Comparison of ENCODE assay signal across 23 cellular contexts in the genomic region with DNA sequence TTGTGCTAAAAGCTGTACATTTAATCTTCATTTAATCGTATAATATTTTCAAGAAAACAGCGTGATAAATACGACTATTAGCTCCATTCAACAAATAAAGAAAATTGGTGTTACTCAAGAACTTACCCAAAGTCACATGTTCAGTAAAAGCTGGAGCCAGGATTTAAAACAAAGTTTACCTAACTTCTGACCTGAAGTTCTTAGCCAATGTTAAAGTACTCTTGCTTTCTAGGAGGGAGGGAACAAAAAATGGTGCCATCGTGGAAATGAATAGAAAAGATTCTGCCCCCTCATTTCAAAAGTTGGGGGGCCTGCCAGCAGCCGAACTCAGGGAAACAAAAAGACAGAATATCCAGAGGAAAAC.
A peak's percentile ranks its signal among the peaks of the same experiment; 100 is the strongest.
DNase-seq lines count a peak whose midpoint lies in the region; ATAC-seq, FAIRE-seq and TF ChIP-seq lines count a peak whose summit lies in the region.
"Had no signal": no experiment of that assay in that cellular context is flagged by ENCODE, and none has a peak within 500 bp of the region (broad histone marks: within the 10 kb centered on the region; RNA-seq: fewer than 3 reads in every experiment).

No MANE protein-coding gene starts in this region.

- H2AK5ac ChIP-seq in IMR-90 (ENCODE audit: low read depth, low read length), result no peak overlapping the region

- H2BK20ac ChIP-seq in IMR-90 (ENCODE audit: low read depth, low read length), result peak overlapping the region; percentile 84

- H3K23ac ChIP-seq in IMR-90 (ENCODE audit: low read depth, low read length), result no peak overlapping the region

- no peak overlapping the region for H3K27ac Mint-ChIP-seq in chondrocyte (ENCODE audit: unreplicated experiment)
- H3K27ac Mint-ChIP-seq: CD4-positive, alpha-beta T cell; GM23338; H9; HFFc6 had no signal

- peak overlapping the region; percentile 71; the same call in 1 of the 2 replicates for H3K4ac ChIP-seq in IMR-90 (ENCODE audit: low read depth, low read length)

- H4K20me1 ChIP-seq in IMR-90 (ENCODE audit: insufficient read depth, low read length), result no peaks in the 10 kb centered on the region
- H4K20me1 ChIP-seq: BLaER1 treated with 17β-estradiol and CSF1 and Interleukin-3, amounts not matched to agents 10 nM and 100 nM had no signal

- CTCF ChIA-PET in A549 (lab: Yijun Ruan, JAX) (interaction anchor here (0.6 to 5.0 kb wide), 10 partner anchors 11 to 1127 kb away, joined by 3 to 84 read pairs (median 4); partner anchors contain the start of gene COL12A1), IMR-90 (lab: Yijun Ruan, JAX) (interaction anchor here (0.5 to 1.9 kb wide), 16 partner anchors 9 to 1135 kb away, joined by 3 to 11 read pairs (median 4); no protein-coding TSS in a partner anchor)

- POLR2A ChIA-PET in A549 (lab: Yijun Ruan, JAX) (no interaction called here), IMR-90 (lab: Charles Lee; ENCODE audit: unreplicated experiment) (interaction anchor here (0.5 to 1.5 kb wide), 2 partner anchors 20 to 186 kb away, joined by 3 to 4 read pairs; no protein-coding TSS in a partner anchor)

- H4K91ac ChIP-seq in IMR-90 (ENCODE audit: insufficient read depth, low read depth, low read length), result peak overlapping the region; percentile 8; the same call in 1 of the 2 replicates

- no peak overlapping the region for H3K56ac ChIP-seq in IMR-90 (ENCODE audit: extremely low read depth, insufficient read depth, low read length)

- H3K4me2 ChIP-seq in A549, result peak overlapping the region; percentile 38; the same call in 1 of the 3 replicates
- H3K4me2 ChIP-seq in IMR-90 (ENCODE audit: low read depth, low read length), result peak overlapping the region; percentile 66; the same call in 1 of the 2 replicates
- H3K4me2 ChIP-seq: GM23338 had no signal

- peak overlapping the region; percentile 84 for H2BK120ac ChIP-seq in IMR-90 (ENCODE audit: low read depth, low read length)

- peak overlapping the region; percentile 77; the same call in 1 of the 2 replicates for H4K5ac ChIP-seq in IMR-90 (ENCODE audit: low read depth, low read length)

- no peak overlapping the region for H3K4me3 ChIP-seq in A549
- no peak overlapping the region for H3K4me3 ChIP-seq in IMR-90 (ENCODE audit: insufficient read depth, low read depth, low read length)
- H3K4me3 ChIP-seq: BLaER1 treated with 17β-estradiol and CSF1 and Interleukin-3, amounts not matched to agents 10 nM and 100 nM; GM23338; K562; SJSA1 had no signal

- TF ChIP-seq POLR2A in A549 (IDR thresholded peaks at IDR 0.05; ENCODE audit: low read length), result no peak
- no peak for TF ChIP-seq POLR2A in IMR-90 (IDR thresholded peaks at IDR 0.05; ENCODE audit: low read depth, low read length)

- no TSS peak for BruUV-seq in IMR-90 (replicated peaks; lab: Mats Ljungman, UMichigan)

- H3K14ac ChIP-seq in IMR-90 (replicated peaks; ENCODE audit: low read depth, low read length), result no peak overlapping the region

- H3K27me3 Mint-ChIP-seq in chondrocyte (ENCODE audit: low read depth), result no peaks in the 10 kb centered on the region

- FAIRE-seq in A549 (lab: Jason Lieb, UNC), result no peak
- FAIRE-seq: D721Med, K562 had no signal

- H2AK9ac ChIP-seq in IMR-90 (replicated peaks; ENCODE audit: low read depth, low read length, poor library complexity), result no peak overlapping the region

- no peak overlapping the region for H3K9ac ChIP-seq in IMR-90 (ENCODE audit: low read depth, low read length)
- H3K9ac ChIP-seq: BLaER1 treated with 17β-estradiol and CSF1 and Interleukin-3, amounts not matched to agents 10 nM and 100 nM had no signal

- peak overlapping the region; percentile 83 for H3K18ac ChIP-seq in IMR-90 (ENCODE audit: low read depth, low read length)

- in situ Hi-C loops in IMR-90 (cut with MboI; ENCODE audit: low sequenced_read_pairs), result no loop called here

- no peak for ATAC-seq in A549
- no peak for ATAC-seq in IMR-90 (ENCODE audit: low read depth)
- ATAC-seq in sciatic nerve, result peak; percentile 62
- no peak for ATAC-seq in GM19328 (IDR thresholded peaks at IDR 0.05; ENCODE audit: unreplicated experiment)
- no peak for ATAC-seq in HG02610 (IDR thresholded peaks at IDR 0.05; ENCODE audit: unreplicated experiment)

- no peak for TF ChIP-seq EP300 in A549 (IDR thresholded peaks at IDR 0.05)

- H3K27ac ChIP-seq in A549, result no peak overlapping the region
- H3K27ac ChIP-seq in IMR-90 (ENCODE audit: insufficient read depth, low read length), result no peak overlapping the region
- H3K27ac ChIP-seq: BLaER1 treated with 17β-estradiol and CSF1 and Interleukin-3, amounts not matched to agents 10 nM and 100 nM; HL-60; SJSA1 had no signal

- no peaks in the 10 kb centered on the region for H3K4me1 ChIP-seq in A549
- H3K4me1 ChIP-seq in IMR-90 (ENCODE audit: control insufficient read depth, insufficient read depth, low read length), result peaks cover 4% of the 10 kb centered on the region
- H3K4me1 ChIP-seq: BLaER1 treated with 17β-estradiol and CSF1 and Interleukin-3, amounts not matched to agents 10 nM and 100 nM; SJSA1 had no signal

- peak overlapping the region in 1 of 2 experiments; percentile 3; a peak in 2 of 4 replicates for H4K8ac ChIP-seq in IMR-90 (ENCODE audit: low read depth in 2 of 2, low read length in 2 of 2)

- no peak overlapping the region for H2AFZ ChIP-seq in IMR-90 (replicated peaks; ENCODE audit: low read length, poor library complexity)
- H2AFZ ChIP-seq: GM23338 had no signal

- H3K36me3 ChIP-seq in IMR-90 (ENCODE audit: control insufficient read depth, insufficient read depth, low read length), result no peaks in the 10 kb centered on the region
- H3K36me3 ChIP-seq: BLaER1 treated with 17β-estradiol and CSF1 and Interleukin-3, amounts not matched to agents 10 nM and 100 nM; SJSA1 had no signal

- TF ChIP-seq RAD21 in A549 (conservative IDR thresholded peaks at IDR 0.05 in 1 of 2, IDR thresholded peaks at IDR 0.05 in 1 of 2), result no peak
- TF ChIP-seq RAD21 in IMR-90 (IDR thresholded peaks at IDR 0.05; ENCODE audit: low read length), result no peak

- no peak for DNase-seq in A549 (ENCODE audit: low read depth in 1 of 2, low spot score in 1 of 2)
- no peak for DNase-seq in IMR-90
- no peak for DNase-seq in chondrocyte (ENCODE audit: low spot score)
- no peak for DNase-seq in sciatic nerve (ENCODE audit: low spot score)
- no peak for DNase-seq in retina
- no peak for DNase-seq in NCI-H187 (lab: John Stamatoyannopoulos, UW)
- DNase-seq: 8988T; CD4-positive, alpha-beta T cell; H9; HFFc6; MV-4-11; NCI-H1436 treated with DMSO at 0.1 percent for 48 hours; NCI-H2107; NCI-H524 treated with DMSO at 0.1 percent for 48 hours; Right ventricle myocardium superior had no signal

- peaks cover 4% of the 10 kb centered on the region for H3K9me3 Mint-ChIP-seq in chondrocyte (ENCODE audit: low read depth)
- H3K9me3 Mint-ChIP-seq: CD4-positive, alpha-beta T cell; GM23338; H9; HFFc6 had no signal

- dilution Hi-C loops in IMR-90 (cut with HindIII; ENCODE audit: low sequenced_read_pairs, unreplicated experiment), result no loop called here

- H2BK15ac ChIP-seq in IMR-90 (ENCODE audit: low read depth, low read length), result peak overlapping the region; percentile 35; the same call in 1 of the 3 replicates

- H3K9me3 ChIP-seq in A549 (no peaks in the 10 kb centered on the region), IMR-90 (ENCODE audit: control insufficient read depth, insufficient read depth, low read length) (no peaks in the 10 kb centered on the region)
- H3K9me3 ChIP-seq: SJSA1 had no signal

- H2BK5ac ChIP-seq in IMR-90 (ENCODE audit: low read depth, low read length, poor library complexity, severe bottlenecking), result no peak overlapping the region

- intact Hi-C loops in IMR-90 (cut with micrococcal nuclease), result loop anchor here (2.0 kb wide), 2 partner anchors 79 to 1115 kb away; partner anchors contain the start of gene COL12A1
- intact Hi-C loops in sciatic nerve (cut with DNase I), result loop anchor here (5.0 kb wide), 1 partner anchor 1116 kb away; the partner anchor contains the start of gene COL12A1

- TF ChIP-seq CTCF in A549 (IDR thresholded peaks at IDR 0.05), result no peak
- no peak for TF ChIP-seq CTCF in IMR-90 (conservative IDR thresholded peaks at IDR 0.05; ENCODE audit: low read depth, low read length)
- peak; percentile 21 for TF ChIP-seq CTCF in chondrocyte (IDR thresholded peaks at IDR 0.05)

- H3K36me3 Mint-ChIP-seq in chondrocyte (ENCODE audit: low read depth), result no peaks in the 10 kb centered on the region

- 16% methylated on average over 5 of the region's 5 CpGs for WGBS in A549 (ENCODE audit: missing lambda C conversion rate)
- WGBS in IMR-90 (ENCODE audit: extremely low coverage in 2 of 2, insufficient read length in 1 of 2), 2 experiments, result no CpG with 5 or more reads among the region's 5 CpGs

- no peak overlapping the region for H3K4me3 Mint-ChIP-seq in chondrocyte (ENCODE audit: unreplicated experiment)
- H3K4me3 Mint-ChIP-seq: CD4-positive, alpha-beta T cell; GM23338; H9; HFFc6 had no signal

- H3K9me1 ChIP-seq in IMR-90 (ENCODE audit: insufficient read depth, low read length), result no peaks in the 10 kb centered on the region; the same call in 1 of the 2 replicates

- peaks cover 20% of the 10 kb centered on the region for H3K4me1 Mint-ChIP-seq in chondrocyte (ENCODE audit: low read depth)
- H3K4me1 Mint-ChIP-seq: GM23338, H9 had no signal

- H3K27me3 ChIP-seq in IMR-90 (ENCODE audit: control insufficient read depth, insufficient read depth, low read length), result no peaks in the 10 kb centered on the region
- H3K27me3 ChIP-seq: BLaER1 treated with 17β-estradiol and CSF1 and Interleukin-3, amounts not matched to agents 10 nM and 100 nM; SJSA1 had no signal

- H3K79me1 ChIP-seq in IMR-90 (ENCODE audit: low read depth in 1 of 2, low read length in 2 of 2), result no peaks in the 10 kb centered on the region; a peak in 1 of 4 replicates

TF ChIP-seq in A549, 52 proteins besides CTCF, POLR2A, EP300 and RAD21 (continues in another document):
- no peak for TF ChIP-seq PHF8 (IDR thresholded peaks at IDR 0.05; ENCODE audit: borderline replicate concordance, low read depth)
- TF ChIP-seq NPAS2 (CRISPR knock-in tag; IDR thresholded peaks at IDR 0.05; ENCODE audit: borderline replicate concordance), result no peak
- no peak for TF ChIP-seq CEBPB (IDR thresholded peaks at IDR 0.05)

TF ChIP-seq in IMR-90, 13 proteins besides CTCF, POLR2A, EP300 and RAD21 (continues in another document):
- TF ChIP-seq BHLHE40 (IDR thresholded peaks at IDR 0.05; ENCODE audit: low read depth, low read length), result no peak
- no peak for TF ChIP-seq RFX5 (IDR thresholded peaks at IDR 0.05; ENCODE audit: low read depth, low read length)
- TF ChIP-seq CEBPB (IDR thresholded peaks at IDR 0.05; ENCODE audit: low read depth, low read length), result no peak
- no peak for TF ChIP-seq USF2 (IDR thresholded peaks at IDR 0.05; ENCODE audit: low read depth, low read length)
- TF ChIP-seq MAZ (IDR thresholded peaks at IDR 0.05; ENCODE audit: borderline replicate concordance, low read depth, low read length), result no peak
